In the genomic region with DNA sequence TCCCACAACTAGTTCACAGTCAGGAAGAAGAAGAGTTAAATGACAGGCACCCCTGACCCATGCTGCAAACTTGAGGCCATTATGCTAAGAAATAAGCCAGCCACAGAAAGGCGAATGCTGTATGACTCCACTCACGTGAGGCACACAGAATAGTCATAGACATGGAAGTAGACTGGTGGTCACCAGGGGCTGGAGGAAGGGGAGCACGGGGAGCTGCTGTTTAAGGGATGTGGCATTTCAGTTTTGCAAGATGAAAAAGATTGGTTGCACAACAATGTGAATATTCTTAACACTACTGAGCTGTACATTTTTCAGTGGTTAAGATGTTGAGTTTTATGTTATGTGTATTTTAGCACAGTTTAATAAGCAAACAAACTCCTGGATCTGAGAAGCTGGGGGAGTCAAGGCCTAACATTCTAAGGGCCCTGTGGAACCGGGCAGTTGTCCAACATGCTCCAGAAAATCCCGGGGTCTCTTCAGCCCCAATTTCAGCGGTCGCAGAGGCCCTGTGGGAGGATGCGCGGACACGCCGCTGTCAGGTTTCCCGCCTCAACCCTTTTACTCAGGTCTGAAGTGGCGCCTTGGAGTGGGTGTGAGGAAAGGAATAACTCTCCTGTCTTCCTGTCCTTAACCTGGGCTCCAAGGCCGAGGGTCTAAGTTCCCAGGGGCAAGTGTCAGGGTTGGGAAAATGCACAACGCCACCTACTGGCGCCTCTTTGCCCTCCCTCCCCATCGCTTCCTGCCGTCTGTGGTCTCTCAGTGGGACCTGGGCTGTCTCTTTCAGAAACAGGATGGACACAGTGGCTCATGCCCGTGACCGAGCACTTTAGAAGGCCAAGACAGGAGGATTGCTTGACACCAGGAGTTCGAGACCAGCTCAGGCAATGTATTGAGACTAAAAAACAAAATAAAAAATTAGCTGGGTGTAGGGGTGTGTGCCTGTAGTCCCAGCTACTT, we compare ENCODE assay signal across 9 cellular contexts. TPM values are rescaled to one million over a fixed set of nuclear protein-coding genes. Genes with fewer than 3 reads are reported as not detected.
DNase-seq lines count a peak whose midpoint lies in the region; ATAC-seq and TF ChIP-seq lines count a peak whose summit lies in the region.
"Had no signal": no experiment of that assay in that cellular context is flagged by ENCODE, and none has a peak within 500 bp of the region (broad histone marks: within the 10 kb centered on the region; RNA-seq: fewer than 3 reads in every experiment).

No MANE protein-coding gene starts in this region.

- no peak overlapping the region for H3K27ac ChIP-seq in GM23338 (ENCODE audit: low read depth)

- H4K20me1 ChIP-seq in GM23338 (replicated peaks; ENCODE audit: insufficient read depth), result no peaks in the 10 kb centered on the region

- H3K9me3 Mint-ChIP-seq in GM23338 (peaks cover 9% of the 10 kb centered on the region), progenitor cell of endocrine pancreas (ENCODE audit: low read depth) (peaks cover 3% of the 10 kb centered on the region)
- H3K9me3 Mint-ChIP-seq: dendritic cell treated with granulocyte-macrophage colony-stimulating factor and Interleukin-4, amounts not matched to agents 40 ng/mL and 50 ng/mL, for 4 days had no signal

- H3K4me3 ChIP-seq in GM23338, result no peak overlapping the region

- H3K4me3 Mint-ChIP-seq in GM23338 (no peak overlapping the region), progenitor cell of endocrine pancreas (ENCODE audit: low read depth) (no peak overlapping the region)
- H3K4me3 Mint-ChIP-seq: dendritic cell treated with granulocyte-macrophage colony-stimulating factor and Interleukin-4, amounts not matched to agents 40 ng/mL and 50 ng/mL, for 4 days had no signal

- no peaks in the 10 kb centered on the region for H3F3A ChIP-seq in GM23338 (replicated peaks; ENCODE audit: low read depth)

- TF ChIP-seq CTCF in GM23338 (conservative IDR thresholded peaks at IDR 0.05; ENCODE audit: low read depth in 2 of 2) (peak; percentile 80 to 96), progenitor cell of endocrine pancreas (IDR thresholded peaks at IDR 0.05; ENCODE audit: unreplicated experiment) (peak; percentile 53)

- peaks cover 6% of the 10 kb centered on the region; the same call in 1 of the 2 replicates for H3K9me2 ChIP-seq in GM23338 (ENCODE audit: insufficient read depth)

- H3K4me1 Mint-ChIP-seq in GM23338 (peaks cover 9% of the 10 kb centered on the region; the same call in 2 of the 3 replicates), progenitor cell of endocrine pancreas (ENCODE audit: low read depth) (no peaks in the 10 kb centered on the region)

- H3K4me1 ChIP-seq in GM23338 (ENCODE audit: insufficient read depth), result no peaks in the 10 kb centered on the region

- peak; percentile 33 to 46 for DNase-seq in AML-193 (lab: John Stamatoyannopoulos, UW)
- peak; percentile 94 for DNase-seq in GM23338 (ENCODE audit: low spot score)
- DNase-seq in SKM-1 treated with dmso at 0.1 percent for 144 hours (lab: John Stamatoyannopoulos, UW; ENCODE audit: unreplicated experiment), result peak; percentile 23
- peak; percentile 73 for DNase-seq in ecto neural progenitor cell (ENCODE audit: low spot score)
- no peak for DNase-seq in progenitor cell of endocrine pancreas (ENCODE audit: low spot score, unreplicated experiment)

- peak overlapping the region; percentile 45; the same call in 1 of the 2 replicates for H2AFZ ChIP-seq in GM23338

- peak overlapping the region; percentile 64; the same call in 1 of the 2 replicates for H3K27ac Mint-ChIP-seq in GM23338
- no peak overlapping the region for H3K27ac Mint-ChIP-seq in progenitor cell of endocrine pancreas
- H3K27ac Mint-ChIP-seq: dendritic cell treated with granulocyte-macrophage colony-stimulating factor and Interleukin-4, amounts not matched to agents 40 ng/mL and 50 ng/mL, for 4 days had no signal

- H3K27me3 ChIP-seq in GM23338 (ENCODE audit: insufficient read depth), result no peaks in the 10 kb centered on the region

- no peaks in the 10 kb centered on the region for H3K36me3 ChIP-seq in GM23338 (ENCODE audit: insufficient read depth)

- H3K4me2 ChIP-seq in GM23338, result no peak overlapping the region

- no peaks in the 10 kb centered on the region for H3K79me2 ChIP-seq in GM23338 (replicated peaks; ENCODE audit: insufficient read depth)

- ATAC-seq in GM23338, result peak; percentile 97
- no peak for ATAC-seq in HG03342 (IDR thresholded peaks at IDR 0.05; ENCODE audit: unreplicated experiment)
- ATAC-seq in GM21723 (IDR thresholded peaks at IDR 0.05; ENCODE audit: unreplicated experiment), result no peak
- no peak for ATAC-seq in HG03097 (IDR thresholded peaks at IDR 0.05; ENCODE audit: low FRiP score, unreplicated experiment)

- H3K36me3 Mint-ChIP-seq in GM23338 (ENCODE audit: low read depth) (peaks cover 3% of the 10 kb centered on the region; the same call in 1 of the 3 replicates), progenitor cell of endocrine pancreas (ENCODE audit: insufficient read depth) (peaks cover 3% of the 10 kb centered on the region)

- H3K27me3 Mint-ChIP-seq in GM23338 (ENCODE audit: insufficient read depth, low read depth, poor library complexity) (peaks cover 14% of the 10 kb centered on the region), progenitor cell of endocrine pancreas (peaks cover 9% of the 10 kb centered on the region)

TF ChIP-seq in GM23338, 12 proteins besides CTCF, POLR2A, EP300 and RAD21:
- no peak for TF ChIP-seq EZH2phosphoT487 (IDR thresholded peaks at IDR 0.05; ENCODE audit: unreplicated experiment)
- TF ChIP-seq EZH2 (IDR thresholded peaks at IDR 0.05; ENCODE audit: low read depth, unreplicated experiment), result no peak
- 0 out of 2 replicates have a peak, but pooled peaks have one; percentile 32 for TF ChIP-seq ETS1 (IDR thresholded peaks at IDR 0.05)
TF ChIP-seq in GM23338: peak in this region for 1.

RNA-seq across cellular contexts. Expression of gene TMEM272, which starts 4.4 kb away (rescaled TPM):
- total RNA-seq in GM23338 (2014; rRNA removed; shearing (Covaris generic)), result 0.35 and 0.76 TPM in 2 replicates
- 0.05 and 0.11 TPM in 2 replicates for polyA plus RNA-seq in GM23338 (2016; fragmentation: Nextera tagmentation; extraction: Ambion mirVana)
- 1.3 and 1.5 TPM in 2 replicates for total RNA-seq in progenitor cell of endocrine pancreas

RNA-seq across cellular contexts. Expression of gene CCDC70, which starts 12.3 kb away (rescaled TPM):
- not detected in 2 replicates for total RNA-seq in GM23338 (2014; rRNA removed; shearing (Covaris generic))
- not detected in 2 replicates for polyA plus RNA-seq in GM23338 (2016; fragmentation: Nextera tagmentation; extraction: Ambion mirVana)
- total RNA-seq in progenitor cell of endocrine pancreas, result not detected in 2 replicates

RNA-seq across cellular contexts. Expression of gene DHRS12, which starts 45.5 kb away (rescaled TPM):
- total RNA-seq in GM23338 (2014; rRNA removed; shearing (Covaris generic)), result 4.3 and 4.6 TPM in 2 replicates
- polyA plus RNA-seq in GM23338 (2016; fragmentation: Nextera tagmentation; extraction: Ambion mirVana), result 8.9 and 12.2 TPM in 2 replicates
- total RNA-seq in progenitor cell of endocrine pancreas, result 16.2 and 19.6 TPM in 2 replicates
